In genomic region chr4:179399054-179399782, GRCh38 we compare ENCODE assay signal across 17 cellular contexts.
"Had no signal": no experiment of that assay in that cellular context is flagged by ENCODE, and none has a peak within 500 bp of the region (broad histone marks: within the 10 kb centered on the region; RNA-seq: fewer than 3 reads in every experiment).

No MANE protein-coding gene starts in this region.

- H3K27ac ChIP-seq: colonic mucosa, tibial artery had no signal

- H3K27me3 ChIP-seq: colonic mucosa, tibial artery had no signal

- H3K9me3 ChIP-seq: colonic mucosa, tibial artery had no signal

- H3K4me3 ChIP-seq: colonic mucosa, lung, tibial artery had no signal

- DNase-seq: activated CD4-positive, alpha-beta T cell treated with anti-CD3 and anti-CD28 coated beads, Interleukin-2, amount 10 ng/mL, durations not matched to agents 7 days and 5 days; activated CD4-positive, CD25-positive, alpha-beta regulatory T cell; activated CD8-positive, alpha-beta memory T cell treated with anti-CD3 and anti-CD28 coated beads, Interleukin-2, amount 50 U/mL, for 4 hours; activated naive CD4-positive, alpha-beta T cell treated with anti-CD3 and anti-CD28 coated beads, Interleukin-2, amount 10 ng/mL, durations not matched to agents 7 days and 5 days; activated T-cell treated with anti-CD3 and anti-CD28 coated beads, Interleukin-2, amount 50 U/mL, for 4 hours; aorta; colonic mucosa; erythroblast; hypothalamus; islet precursor cell; occipital lobe; posterior cingulate gyrus; retina; stimulated activated CD8-positive, alpha-beta memory T cell treated with anti-CD3 and anti-CD28 coated beads, Interleukin-4, amount 100 ng/mL, for 48 hours; stimulated activated naive CD4-positive, alpha-beta T cell treated with Interleukin-2 at 50 U/mL for 16 hours; tibial artery had no signal

- H3K36me3 ChIP-seq: colonic mucosa, tibial artery had no signal

- H3K4me1 ChIP-seq: colonic mucosa, tibial artery had no signal
